Comparison of ENCODE assay signal across 10 cellular contexts in the genomic region with DNA sequence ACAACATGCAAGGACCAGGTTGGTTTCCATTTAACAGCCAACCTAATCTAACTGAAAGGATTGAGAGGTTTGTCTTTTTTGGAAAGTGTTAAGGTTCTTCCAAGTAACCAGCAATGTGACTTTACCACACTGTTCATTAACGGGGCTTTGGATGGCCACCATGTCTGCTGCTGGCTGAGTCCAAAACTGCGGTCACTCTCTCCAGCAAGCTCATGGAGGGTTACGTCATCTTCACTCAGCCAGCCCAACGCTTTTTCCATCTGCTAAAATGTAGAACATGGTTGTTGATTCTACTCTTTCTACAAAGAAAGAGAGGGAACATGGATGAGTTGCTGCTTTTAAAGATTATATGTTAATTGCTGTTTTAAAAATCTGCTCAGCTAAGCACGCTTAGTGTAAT. TPM values are rescaled to one million over a fixed set of nuclear protein-coding genes. Genes with fewer than 3 reads are reported as not detected.
DNase-seq lines count a peak whose midpoint lies in the region; ATAC-seq and TF ChIP-seq lines count a peak whose summit lies in the region.
"Had no signal": no experiment of that assay in that cellular context is flagged by ENCODE, and none has a peak within 500 bp of the region (broad histone marks: within the 10 kb centered on the region; RNA-seq: fewer than 3 reads in every experiment).

No MANE protein-coding gene starts in this region.

- H3K36me3 ChIP-seq in thyroid gland = peaks cover 0 to 4% of the 10 kb centered on the region in 2 donors

- TF ChIP-seq CTCF in thyroid gland (IDR thresholded peaks at IDR 0.05) = no peak

- peaks cover 2% of the 10 kb centered on the region for H3K4me1 Mint-ChIP-seq in activated naive CD8-positive, alpha-beta T cell treated with anti-CD3 and anti-CD28 coated beads, Interleukin-2, amount 50 U/mL, for 24 hours

- H3K4me3 ChIP-seq in thyroid gland (replicated peaks in 1 of 3) = no peak overlapping the region

- no peak for TF ChIP-seq POLR2A in thyroid gland (IDR thresholded peaks at IDR 0.05)

- intact Hi-C loops in thyroid gland (cut with DNase I) = no loop called here

- no peaks in the 10 kb centered on the region for H3K27me3 Mint-ChIP-seq in activated naive CD8-positive, alpha-beta T cell treated with anti-CD3 and anti-CD28 coated beads, Interleukin-2, amount 50 U/mL, for 24 hours

- H3K9me3 Mint-ChIP-seq in activated naive CD8-positive, alpha-beta T cell treated with anti-CD3 and anti-CD28 coated beads, Interleukin-2, amount 50 U/mL, for 24 hours = no peaks in the 10 kb centered on the region
- H3K9me3 Mint-ChIP-seq: stimulated activated effector memory CD8-positive, alpha-beta T cell treated with anti-CD3 and anti-CD28 coated beads, Interleukin-12 subunit alpha, Interleukin-12 subunit beta, amount 100 ng/mL, for 72 hours had no signal

- H3K36me3 Mint-ChIP-seq in activated naive CD8-positive, alpha-beta T cell treated with anti-CD3 and anti-CD28 coated beads, Interleukin-2, amount 50 U/mL, for 24 hours (ENCODE audit: low read depth) = peaks cover 2% of the 10 kb centered on the region

- peaks cover 5 to 16% of the 10 kb centered on the region in 2 donors for H3K4me1 ChIP-seq in thyroid gland
- H3K4me1 ChIP-seq: parathyroid adenoma had no signal

- H3K27ac ChIP-seq in caudate nucleus (ENCODE audit: low read depth, low read length) = peak overlapping the region; percentile 24
- H3K27ac ChIP-seq in layer of hippocampus (ENCODE audit: low read depth, low read length) = peak overlapping the region; percentile 39
- H3K27ac ChIP-seq in thyroid gland = peak overlapping the region; percentile 72 to 83 (median 76)
- H3K27ac ChIP-seq: parathyroid adenoma had no signal

- no peak overlapping the region for H3K4me3 Mint-ChIP-seq in activated naive CD8-positive, alpha-beta T cell treated with anti-CD3 and anti-CD28 coated beads, Interleukin-2, amount 50 U/mL, for 24 hours
- H3K4me3 Mint-ChIP-seq: stimulated activated effector memory CD8-positive, alpha-beta T cell treated with anti-CD3 and anti-CD28 coated beads, Interleukin-12 subunit alpha, Interleukin-12 subunit beta, amount 100 ng/mL, for 72 hours had no signal

- DNase-seq in M059J (ENCODE audit: low read depth) (peak; percentile 40), caudate nucleus (lab: John Stamatoyannopoulos, UW) (peak in 5 of 61 donors; percentile 3 to 36 (median 4)), thyroid gland (no peak), DMS 273 (lab: John Stamatoyannopoulos, UW; ENCODE audit: unreplicated experiment) (no peak), NCI-H2029 treated with DMSO at 0.1 percent for 48 hours (lab: John Stamatoyannopoulos, UW) (no peak)
- no peak for DNase-seq in activated naive CD8-positive, alpha-beta T cell treated with anti-CD3 and anti-CD28 coated beads, Interleukin-2, amount 50 U/mL, for 24 hours

- H3K27me3 ChIP-seq in layer of hippocampus (ENCODE audit: control insufficient read depth, insufficient read depth, low read length) = no peaks in the 10 kb centered on the region
- H3K27me3 ChIP-seq in thyroid gland = no peaks in the 10 kb centered on the region

- 85 to 91% methylated on average over 5 of the region's 5 CpGs for WGBS in thyroid gland, 2 donors

- no peak overlapping the region for H3K27ac Mint-ChIP-seq in activated naive CD8-positive, alpha-beta T cell treated with anti-CD3 and anti-CD28 coated beads, Interleukin-2, amount 50 U/mL, for 24 hours
- H3K27ac Mint-ChIP-seq: stimulated activated effector memory CD8-positive, alpha-beta T cell treated with anti-CD3 and anti-CD28 coated beads, Interleukin-12 subunit alpha, Interleukin-12 subunit beta, amount 100 ng/mL, for 72 hours had no signal

- no peaks in the 10 kb centered on the region for H3K9me3 ChIP-seq in thyroid gland

- ATAC-seq in HG03565 (IDR thresholded peaks at IDR 0.05; ENCODE audit: unreplicated experiment) = no peak
- no peak for ATAC-seq in activated naive CD8-positive, alpha-beta T cell treated with anti-CD3 and anti-CD28 coated beads, Interleukin-2, amount 50 U/mL, for 24 hours
- ATAC-seq: stimulated activated effector memory CD8-positive, alpha-beta T cell treated with anti-CD3 and anti-CD28 coated beads, Interleukin-12 subunit alpha, Interleukin-12 subunit beta, amount 100 ng/mL, for 72 hours had no signal

RNA-seq across cellular contexts. Expression of gene PKD2, which starts 11.0 kb away (rescaled TPM):
- total RNA-seq in M059J (2014; rRNA removed; shearing (Covaris generic)) = 19.5 and 26.4 TPM in 2 replicates
- total RNA-seq in thyroid gland = 10 to 100 TPM; 30.9 to 50.0 (median 40.7) TPM

RNA-seq across cellular contexts. Expression of gene SPP1, which starts 43.0 kb away (rescaled TPM):
- 6.1 and 6.4 TPM in 2 replicates for total RNA-seq in M059J (2014; rRNA removed; shearing (Covaris generic))
- total RNA-seq in thyroid gland = 10 to 100 TPM in 2 of 4 donors, 1 to 10 TPM in 2; 1.0 to 16.7 (median 8.9) TPM

Comparison
In these comparisons a context has a peak if more than half of its experiments do, and no peak if none do; other contexts are left out.
1. H3K27ac ChIP-seq: peak in every context shown above with its lines; median percentile 76 in thyroid gland; 39 in layer of hippocampus; 24 in caudate nucleus.